1 cellular context compared by ENCODE assay signal in the genomic region with DNA sequence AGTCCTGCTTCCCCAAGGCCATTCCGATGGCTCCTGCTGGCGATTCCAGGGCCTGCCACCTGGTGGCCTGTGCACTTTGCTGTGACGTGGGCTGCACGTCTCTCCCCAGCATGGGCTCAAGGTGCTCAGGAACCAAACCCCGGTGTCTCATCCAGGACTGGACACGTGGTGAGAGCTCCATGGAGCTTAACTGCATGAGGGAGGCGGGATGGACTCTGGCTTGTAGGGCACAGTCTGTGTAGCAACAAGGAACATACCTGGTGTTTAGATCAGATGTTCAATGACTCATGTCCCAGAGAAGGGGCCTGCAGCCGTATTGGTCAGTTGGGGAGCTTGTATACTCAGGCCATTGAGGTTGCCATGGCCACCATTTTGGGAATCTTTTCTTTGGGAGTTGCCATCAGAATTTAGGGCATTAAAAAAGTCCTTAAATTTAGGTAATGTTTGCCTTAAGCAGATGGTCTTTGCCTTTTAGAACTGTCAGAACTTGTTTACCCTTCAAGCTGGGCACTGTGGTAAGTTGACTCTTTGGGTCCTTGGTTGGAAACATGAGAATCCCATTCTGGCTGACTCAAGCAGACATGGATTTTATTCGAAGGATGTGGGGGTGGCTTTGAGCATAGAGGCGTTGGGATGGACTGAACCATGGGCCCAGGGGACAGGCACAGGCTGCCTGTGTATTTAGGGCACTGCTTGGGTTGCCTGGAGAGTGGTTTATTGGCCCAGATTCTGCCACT.
TF ChIP-seq lines count a peak whose summit lies in the region.

No MANE protein-coding gene starts in this region.

TF ChIP-seq in HepG2, 621 proteins besides CTCF, POLR2A, EP300 and RAD21 (continued from another document and continues in another):
- TF ChIP-seq SNAPC4 (CRISPR knock-in tag; IDR thresholded peaks at IDR 0.05) = peak; percentile 90
- peak; percentile 57; the same call in 1 of the 2 replicates for TF ChIP-seq ZNF652 (CRISPR knock-in tag; IDR thresholded peaks at IDR 0.05; ENCODE audit: borderline replicate concordance, low read depth)
- TF ChIP-seq SP140L (CRISPR knock-in tag; IDR thresholded peaks at IDR 0.05; ENCODE audit: borderline replicate concordance) = peak; percentile 63; the same call in 1 of the 2 replicates
- TF ChIP-seq ZNF552 (CRISPR knock-in tag; IDR thresholded peaks at IDR 0.05; ENCODE audit: borderline replicate concordance) = peak; percentile 68; the same call in 1 of the 2 replicates
- TF ChIP-seq ZNF850 (CRISPR knock-in tag; conservative IDR thresholded peaks at IDR 0.05) = no peak
- TF ChIP-seq, protein P1, sequence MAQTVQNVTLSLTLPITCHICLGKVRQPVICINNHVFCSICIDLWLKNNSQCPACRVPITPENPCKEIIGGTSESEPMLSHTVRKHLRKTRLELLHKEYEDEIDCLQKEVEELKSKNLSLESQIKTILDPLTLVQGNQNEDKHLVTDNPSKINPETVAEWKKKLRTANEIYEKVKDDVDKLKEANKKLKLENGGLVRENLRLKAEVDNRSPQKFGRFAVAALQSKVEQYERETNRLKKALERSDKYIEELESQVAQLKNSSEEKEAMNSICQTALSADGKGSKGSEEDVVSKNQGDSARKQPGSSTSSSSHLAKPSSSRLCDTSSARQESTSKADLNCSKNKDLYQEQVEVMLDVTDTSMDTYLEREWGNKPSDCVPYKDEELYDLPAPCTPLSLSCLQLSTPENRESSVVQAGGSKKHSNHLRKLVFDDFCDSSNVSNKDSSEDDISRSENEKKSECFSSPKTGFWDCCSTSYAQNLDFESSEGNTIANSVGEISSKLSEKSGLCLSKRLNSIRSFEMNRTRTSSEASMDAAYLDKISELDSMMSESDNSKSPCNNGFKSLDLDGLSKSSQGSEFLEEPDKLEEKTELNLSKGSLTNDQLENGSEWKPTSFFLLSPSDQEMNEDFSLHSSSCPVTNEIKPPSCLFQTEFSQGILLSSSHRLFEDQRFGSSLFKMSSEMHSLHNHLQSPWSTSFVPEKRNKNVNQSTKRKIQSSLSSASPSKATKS (CRISPR knock-in tag; IDR thresholded peaks at IDR 0.05) = peak; percentile 69; the same call in 1 of the 2 replicates
- peak; percentile 78 for TF ChIP-seq GATAD1 (CRISPR knock-in tag; IDR thresholded peaks at IDR 0.05)
- peak; percentile 89 for TF ChIP-seq ZNF451 (CRISPR knock-in tag; IDR thresholded peaks at IDR 0.05)
- TF ChIP-seq ZFP62 (CRISPR knock-in tag; IDR thresholded peaks at IDR 0.05) = no peak
- 0 out of 2 replicates have a peak, but pooled peaks have one; percentile 52 for TF ChIP-seq ZNF44 (CRISPR knock-in tag; IDR thresholded peaks at IDR 0.05)
- peak; percentile 35; the same call in 1 of the 2 replicates for TF ChIP-seq ZNF446 (CRISPR knock-in tag; IDR thresholded peaks at IDR 0.05)
- TF ChIP-seq, protein P2, sequence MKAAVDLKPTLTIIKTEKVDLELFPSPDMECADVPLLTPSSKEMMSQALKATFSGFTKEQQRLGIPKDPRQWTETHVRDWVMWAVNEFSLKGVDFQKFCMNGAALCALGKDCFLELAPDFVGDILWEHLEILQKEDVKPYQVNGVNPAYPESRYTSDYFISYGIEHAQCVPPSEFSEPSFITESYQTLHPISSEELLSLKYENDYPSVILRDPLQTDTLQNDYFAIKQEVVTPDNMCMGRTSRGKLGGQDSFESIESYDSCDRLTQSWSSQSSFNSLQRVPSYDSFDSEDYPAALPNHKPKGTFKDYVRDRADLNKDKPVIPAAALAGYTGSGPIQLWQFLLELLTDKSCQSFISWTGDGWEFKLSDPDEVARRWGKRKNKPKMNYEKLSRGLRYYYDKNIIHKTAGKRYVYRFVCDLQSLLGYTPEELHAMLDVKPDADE (CRISPR knock-in tag; IDR thresholded peaks at IDR 0.05) = no peak
- TF ChIP-seq EEA1 (CRISPR knock-in tag; IDR thresholded peaks at IDR 0.05; ENCODE audit: borderline replicate concordance) = 0 out of 2 replicates have a peak, but pooled peaks have one; percentile 2
- TF ChIP-seq SRY (CRISPR knock-in tag; IDR thresholded peaks at IDR 0.05) = peak; percentile 62; the same call in 1 of the 2 replicates
- TF ChIP-seq BCL3 (CRISPR knock-in tag; IDR thresholded peaks at IDR 0.05) = peak; percentile 84; the same call in 1 of the 2 replicates
- peak; percentile 59; the same call in 1 of the 2 replicates for TF ChIP-seq MEIS2 (CRISPR knock-in tag; IDR thresholded peaks at IDR 0.05)
- TF ChIP-seq MNT (IDR thresholded peaks at IDR 0.05) = peak; percentile 99
- TF ChIP-seq ZBTB1 (CRISPR knock-in tag; IDR thresholded peaks at IDR 0.05; ENCODE audit: borderline replicate concordance) = no peak
- TF ChIP-seq GTF3A (CRISPR knock-in tag; conservative IDR thresholded peaks at IDR 0.05) = 0 out of 2 replicates have a peak, but pooled peaks have one; percentile 43
- TF ChIP-seq ZNF775 (CRISPR knock-in tag; IDR thresholded peaks at IDR 0.05; ENCODE audit: borderline replicate concordance) = peak; percentile 72; the same call in 1 of the 2 replicates
- no peak for TF ChIP-seq PRDM15 (CRISPR knock-in tag; IDR thresholded peaks at IDR 0.05)
- peak; percentile 71; the same call in 1 of the 2 replicates for TF ChIP-seq PRDM10 (CRISPR knock-in tag; IDR thresholded peaks at IDR 0.05; ENCODE audit: low read depth)
- peak; percentile 97 for TF ChIP-seq ZNF784 (CRISPR knock-in tag; IDR thresholded peaks at IDR 0.05; ENCODE audit: borderline replicate concordance)
- TF ChIP-seq RXRB (CRISPR knock-in tag; IDR thresholded peaks at IDR 0.05; ENCODE audit: borderline replicate concordance) = peak; percentile 93
- TF ChIP-seq ZNF670 (CRISPR knock-in tag; IDR thresholded peaks at IDR 0.05; ENCODE audit: borderline replicate concordance) = peak; percentile 86; the same call in 1 of the 2 replicates
- TF ChIP-seq RFX5 (IDR thresholded peaks at IDR 0.05; ENCODE audit: low read depth, low read length) = peak; percentile 76
- no peak for TF ChIP-seq KLF12 (CRISPR knock-in tag; IDR thresholded peaks at IDR 0.05; ENCODE audit: borderline replicate concordance)
- peak; percentile 94 for TF ChIP-seq SMAD3 (CRISPR knock-in tag; IDR thresholded peaks at IDR 0.05)
- TF ChIP-seq NR2F6 (IDR thresholded peaks at IDR 0.05) = no peak
- peak; percentile 76 for TF ChIP-seq NR2F6 (CRISPR knock-in tag; IDR thresholded peaks at IDR 0.05)
- TF ChIP-seq REPIN1 (CRISPR knock-in tag; IDR thresholded peaks at IDR 0.05; ENCODE audit: borderline replicate concordance, low read depth) = peak; percentile 92
- no peak for TF ChIP-seq CBX1 (IDR thresholded peaks at IDR 0.05; ENCODE audit: low read depth)
- peak; percentile 86; the same call in 1 of the 2 replicates for TF ChIP-seq KLF11 (CRISPR knock-in tag; IDR thresholded peaks at IDR 0.05)
- peak; percentile 99 for TF ChIP-seq JUN (CRISPR knock-in tag; IDR thresholded peaks at IDR 0.05)
- no peak for TF ChIP-seq ZFP82 (CRISPR knock-in tag; IDR thresholded peaks at IDR 0.05; ENCODE audit: borderline replicate concordance)
